ENCODE assay signal across 15 cellular contexts in genomic region chr19:20611866-20612265, GRCh38.
"Had no signal": no experiment of that assay in that cellular context is flagged by ENCODE, and none has a peak within 500 bp of the region (broad histone marks: within the 10 kb centered on the region; RNA-seq: fewer than 3 reads in every experiment).

No MANE protein-coding gene starts in this region.

- H3K27ac ChIP-seq: skin epidermis had no signal

- H3K27me3 ChIP-seq: stomach, transverse colon had no signal

- ATAC-seq: activated T-helper 17 cell treated with anti-CD3 and anti-CD28 coated beads, Interleukin-2, amount 50 U/mL, for 72 hours; esophagus mucosa; left colon; SK-N-SH treated with all-trans-retinoic acid at 6 μM for 48 hours had no signal

- DNase-seq: activated B cell treated with CpG ODN at 0.5 μM for 24 hours; activated CD4-positive, alpha-beta T cell treated with anti-CD3 and anti-CD28 coated beads, Interleukin-2, amount 10 ng/mL, durations not matched to agents 7 days and 5 days; activated naive CD4-positive, alpha-beta T cell treated with anti-CD3 and anti-CD28 coated beads for 36 hours; activated T-cell treated with anti-CD3 and anti-CD28 coated beads for 4 hours; foreskin fibroblast; left colon; retina; stomach; transverse colon had no signal

- FAIRE-seq: endometrium, TTC549 had no signal

- H3K36me3 ChIP-seq: stomach, transverse colon had no signal

- H3K4me1 ChIP-seq: transverse colon had no signal
